8 cellular contexts compared by ENCODE assay signal in the genomic region with DNA sequence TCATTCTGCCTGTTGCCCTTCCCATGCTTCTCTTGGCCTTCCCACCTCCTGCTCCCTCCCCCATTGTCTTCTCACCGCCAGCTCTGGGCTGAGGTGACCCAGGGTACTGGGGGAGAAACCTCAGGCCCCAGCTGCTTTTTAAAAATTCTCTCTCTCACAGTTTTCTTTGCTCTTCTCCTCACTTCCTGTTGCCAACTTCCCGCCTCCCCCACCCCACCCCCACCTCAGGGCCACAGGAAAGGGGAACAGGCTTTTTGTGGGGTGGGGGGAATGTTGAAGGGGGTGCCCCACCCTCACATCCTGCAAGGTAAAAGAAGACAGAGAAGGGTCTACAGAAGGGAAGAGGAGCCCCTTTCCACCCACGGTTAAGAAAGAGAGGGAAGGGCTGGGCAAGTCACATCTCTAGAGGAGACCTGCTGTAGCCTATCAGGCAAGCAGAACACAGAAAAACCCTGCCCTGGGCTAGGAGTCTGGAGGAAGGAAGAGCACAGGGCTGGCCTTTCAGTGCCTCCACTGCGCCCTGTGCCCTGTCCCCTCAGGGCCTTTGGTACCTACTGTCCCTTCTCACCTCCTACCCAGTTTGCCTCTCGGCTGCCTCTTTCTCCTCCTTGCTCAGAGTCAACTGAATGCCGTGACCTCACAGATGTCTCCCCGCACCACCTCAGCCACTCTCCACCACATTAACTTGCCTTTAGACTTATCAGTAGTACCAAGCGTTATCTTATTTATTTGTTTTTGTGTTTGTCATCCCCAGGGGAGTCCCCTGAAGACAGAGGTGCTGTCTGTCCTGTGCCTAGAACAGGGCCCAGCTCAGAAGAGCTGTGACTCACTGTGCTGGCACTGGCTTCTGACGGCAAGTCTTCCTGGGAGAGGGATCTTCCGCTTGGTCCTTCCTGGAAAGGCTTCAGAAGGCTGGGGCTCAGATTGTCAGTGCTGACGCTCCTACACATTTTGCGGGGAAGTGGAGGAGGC. TPM values are rescaled to one million over a fixed set of nuclear protein-coding genes. Genes with fewer than 3 reads are reported as not detected.
A peak's percentile ranks its signal among the peaks of the same experiment; 100 is the strongest.
DNase-seq lines count a peak whose midpoint lies in the region; ATAC-seq, FAIRE-seq and TF ChIP-seq lines count a peak whose summit lies in the region.

No MANE protein-coding gene starts in this region.

- no peaks in the 10 kb centered on the region for H4K20me1 ChIP-seq in HepG2 (ENCODE audit: insufficient read depth, low read length)

- H3K27me3 ChIP-seq in HepG2 (ENCODE audit: control insufficient read depth in 1 of 2, insufficient read depth in 2 of 2, low read length in 2 of 2), result peaks cover 8 to 69% of the 10 kb centered on the region in 2 experiments

- 13% methylated on average over 12 of the region's 12 CpGs for WGBS in HepG2 (ENCODE audit: low lambda C conversion rate)

- CTCF ChIA-PET in activated naive CD4-positive, alpha-beta T cell treated with anti-CD3 and anti-CD28 coated beads, Interleukin-2, amount 10 ng/mL, durations not matched to agents 7 days and 5 days (lab: Charles Lee), result interaction anchor here (0.9 to 6.2 kb wide), 9 partner anchors 8 to 106 kb away, joined by 3 to 67 read pairs (median 6); partner anchors contain the start of genes GLI1 and MARS1
- CTCF ChIA-PET in HepG2 (lab: Yijun Ruan, JAX; ENCODE audit: low intra/inter-chr PET ratio, low total read pairs), result no interaction called here

- ATAC-seq in HepG2, result peak; percentile 43

- H2AFZ ChIP-seq in HepG2 (ENCODE audit: low read length), result no peak overlapping the region

- no peak overlapping the region for H3K9ac ChIP-seq in HepG2 (ENCODE audit: insufficient read depth, low read depth, low read length)

- H3K4me2 ChIP-seq in HepG2 (ENCODE audit: low read depth, low read length), result peak overlapping the region; percentile 73

- H3K4me1 ChIP-seq in HepG2 (ENCODE audit: insufficient read depth, low read length), result peaks cover 35% of the 10 kb centered on the region

- TF ChIP-seq EP300 in HepG2 (IDR thresholded peaks at IDR 0.05; ENCODE audit: low read depth in 2 of 2, low read length in 2 of 2) (no peak), HepG2 (CRISPR knock-in tag; IDR thresholded peaks at IDR 0.05; ENCODE audit: borderline replicate concordance) (no peak)

- H3K36me3 Mint-ChIP-seq in activated naive CD4-positive, alpha-beta T cell treated with anti-CD3 and anti-CD28 coated beads, Interleukin-2, amount 10 ng/mL, durations not matched to agents 7 days and 5 days, result peaks cover 34% of the 10 kb centered on the region

- peak overlapping the region in 2 of 3 experiments; percentile 24 to 51; a peak in 3 of 6 replicates for H3K4me3 ChIP-seq in HepG2 (replicated peaks in 1 of 3; ENCODE audit: insufficient read depth in 1 of 3, low read depth in 2 of 3, low read length in 3 of 3)

- H3K27ac ChIP-seq in HepG2 (ENCODE audit: extremely low read length, insufficient read depth, low read length), result no peak overlapping the region

- TF ChIP-seq CTCF in HepG2 (CRISPR knock-in tag; IDR thresholded peaks at IDR 0.05) (no peak), D721Med (IDR thresholded peaks at IDR 0.05; ENCODE audit: insufficient read depth, missing control alignments) (no peak)

- no TSS peak for BruUV-seq in HepG2 (replicated peaks; lab: Mats Ljungman, UMichigan)

- no peaks in the 10 kb centered on the region for H3K79me2 ChIP-seq in HepG2 (ENCODE audit: insufficient read depth, low read length)

- TF ChIP-seq POLR2A in HepG2 (IDR thresholded peaks at IDR 0.05; ENCODE audit: insufficient read depth in 1 of 2, low read depth in 2 of 2, low read length in 2 of 2), result no peak

- H3K27me3 Mint-ChIP-seq in activated naive CD4-positive, alpha-beta T cell treated with anti-CD3 and anti-CD28 coated beads, Interleukin-2, amount 10 ng/mL, durations not matched to agents 7 days and 5 days, result no peaks in the 10 kb centered on the region

- TF ChIP-seq RAD21 in HepG2 (CRISPR knock-in tag; IDR thresholded peaks at IDR 0.05), result no peak

- H3K4me3 Mint-ChIP-seq in activated naive CD4-positive, alpha-beta T cell treated with anti-CD3 and anti-CD28 coated beads, Interleukin-2, amount 10 ng/mL, durations not matched to agents 7 days and 5 days, result peak overlapping the region; percentile 99

- intact Hi-C loops in HepG2 (cut with micrococcal nuclease; ENCODE audit: unreplicated experiment), result no loop called here

- FAIRE-seq in HepG2 (lab: Jason Lieb, UNC), result no peak
- FAIRE-seq in D721Med (lab: Jason Lieb, UNC), result no peak

- in situ Hi-C loops in HepG2 (cut with HindIII; ENCODE audit: extremely low pct_ligation_motif_present, low pct_unique_long_range_greater_than_20kb), result no loop called here

- H3K27ac Mint-ChIP-seq in activated naive CD4-positive, alpha-beta T cell treated with anti-CD3 and anti-CD28 coated beads, Interleukin-2, amount 10 ng/mL, durations not matched to agents 7 days and 5 days, result peak overlapping the region; percentile 99

- no peaks in the 10 kb centered on the region for H3K9me3 ChIP-seq in HepG2 (ENCODE audit: low read length)

- DNase-seq in activated gamma-delta T cell treated with Interleukin-2 at 50 U/mL for 16 hours, result peak; percentile 27
- no peak for DNase-seq in activated gamma-delta T cell (lab: John Stamatoyannopoulos, UW)
- DNase-seq in NAMALWA (ENCODE audit: low spot score), result peak; percentile 67
- peak; percentile 66 for DNase-seq in activated naive CD4-positive, alpha-beta T cell treated with anti-CD3 and anti-CD28 coated beads, Interleukin-2, amount 10 ng/mL, durations not matched to agents 7 days and 5 days
- DNase-seq in HepG2 (ENCODE audit: low spot score), result no peak
- DNase-seq in D721Med (ENCODE audit: insufficient read length, low spot score), result no peak
- no peak for DNase-seq in LoVo (ENCODE audit: low spot score)
- no peak for DNase-seq in ureter (ENCODE audit: low spot score)

- no peaks in the 10 kb centered on the region for H3K36me3 ChIP-seq in HepG2 (replicated peaks in 1 of 2; ENCODE audit: control insufficient read depth in 1 of 2, insufficient read depth in 2 of 2, low read length in 2 of 2)

- no peaks in the 10 kb centered on the region for H3K9me3 Mint-ChIP-seq in activated naive CD4-positive, alpha-beta T cell treated with anti-CD3 and anti-CD28 coated beads, Interleukin-2, amount 10 ng/mL, durations not matched to agents 7 days and 5 days

- POLR2A ChIA-PET in HepG2 (lab: Yijun Ruan, JAX), result interaction anchor here (1.1 kb wide), 1 partner anchor 43 kb away, joined by 4 read pairs; the partner anchor contains the start of gene DDIT3

- peaks cover 69% of the 10 kb centered on the region for H3K4me1 Mint-ChIP-seq in activated naive CD4-positive, alpha-beta T cell treated with anti-CD3 and anti-CD28 coated beads, Interleukin-2, amount 10 ng/mL, durations not matched to agents 7 days and 5 days

RNA-seq across cellular contexts. Expression of gene ARHGAP9, which starts 1.7 kb away (rescaled TPM):
- total RNA-seq in HepG2 (2016; rRNA removed; fragmentation: Illumina TruSeq; extraction: Trizol) (0.18 TPM in 1 of 2 replicates, not detected in the other), ureter (10.0 TPM)
- total RNA-seq in HepG2 (2016; cell fraction: cytosol; rRNA removed; fragmentation: Illumina TruSeq; extraction: Trizol; ENCODE audit: low read depth), result not detected in 2 replicates
- 0.32 TPM in 1 of 2 replicates, not detected in the other for total RNA-seq in HepG2 (2016; cell fraction: insoluble cytoplasmic fraction; rRNA removed; fragmentation: Illumina TruSeq; extraction: Trizol)
- not detected in 2 replicates for total RNA-seq in HepG2 (2016; cell fraction: membrane; rRNA removed; fragmentation: Illumina TruSeq; extraction: Trizol)
- not detected in 2 replicates for total RNA-seq in HepG2 (2016; cell fraction: nucleus; rRNA removed; fragmentation: Illumina TruSeq; extraction: Trizol)
- polyA plus RNA-seq in HepG2 (2011; rRNA removed), result 0.95 and 1.2 TPM in 2 replicates
- 0.33 and 0.40 TPM in 2 replicates for polyA plus RNA-seq in HepG2 (2011; cell fraction: cytosol; rRNA removed)
- polyA plus RNA-seq in HepG2 (2011; cell fraction: nucleus; rRNA removed), result 3.1 and 5.5 TPM in 2 replicates
- polyA plus RNA-seq in HepG2 (2012), result 0.39 and 0.55 TPM in 2 replicates
- not detected in 2 replicates for polyA plus RNA-seq in HepG2 (2016; cell fraction: cytosol; fragmentation: Illumina TruSeq; extraction: Trizol; ENCODE audit: low read depth)
- polyA plus RNA-seq in HepG2 (2016; cell fraction: insoluble cytoplasmic fraction; fragmentation: Illumina TruSeq; extraction: Trizol; ENCODE audit: low read depth), result 0.17 TPM in 1 of 2 replicates, not detected in the other
- 0.15 TPM in 1 of 2 replicates, not detected in the other for polyA plus RNA-seq in HepG2 (2016; cell fraction: membrane; fragmentation: Illumina TruSeq; extraction: Trizol; ENCODE audit: low read depth)
- polyA plus RNA-seq in HepG2 (2016; cell fraction: nucleus; fragmentation: Illumina TruSeq; extraction: Trizol; ENCODE audit: insufficient read depth, low read depth), result 0.51 and 0.87 TPM in 2 replicates
- polyA minus RNA-seq in HepG2 (2011; rRNA and poly(A)+ RNA removed; ENCODE audit: low replicate concordance), result 0.44 TPM in 1 of 2 replicates, not detected in the other
- not detected in 2 replicates for polyA minus RNA-seq in HepG2 (2011; cell fraction: cytosol; rRNA and poly(A)+ RNA removed)
- polyA minus RNA-seq in HepG2 (2011; cell fraction: nucleus; rRNA and poly(A)+ RNA removed), result 0.64 and 1.7 TPM in 2 replicates

RNA-seq across cellular contexts. Expression of gene MARS1, which starts 9.9 kb away (rescaled TPM):
- 177 and 181 TPM in 2 replicates for total RNA-seq in HepG2 (2016; rRNA removed; fragmentation: Illumina TruSeq; extraction: Trizol)
- 69.2 and 77.6 TPM in 2 replicates for total RNA-seq in HepG2 (2016; cell fraction: cytosol; rRNA removed; fragmentation: Illumina TruSeq; extraction: Trizol; ENCODE audit: low read depth)
- total RNA-seq in HepG2 (2016; cell fraction: insoluble cytoplasmic fraction; rRNA removed; fragmentation: Illumina TruSeq; extraction: Trizol), result 178 and 182 TPM in 2 replicates
- total RNA-seq in HepG2 (2016; cell fraction: membrane; rRNA removed; fragmentation: Illumina TruSeq; extraction: Trizol), result 116 and 124 TPM in 2 replicates
- total RNA-seq in HepG2 (2016; cell fraction: nucleus; rRNA removed; fragmentation: Illumina TruSeq; extraction: Trizol), result 147 and 177 TPM in 2 replicates
- 115 and 167 TPM in 2 replicates for polyA plus RNA-seq in HepG2 (2011; rRNA removed)
- 90.1 and 98.7 TPM in 2 replicates for polyA plus RNA-seq in HepG2 (2011; cell fraction: cytosol; rRNA removed)
- polyA plus RNA-seq in HepG2 (2011; cell fraction: nucleus; rRNA removed), result 450 and 538 TPM in 2 replicates
- polyA plus RNA-seq in HepG2 (2012), result 160 and 209 TPM in 2 replicates
- 68.2 and 75.1 TPM in 2 replicates for polyA plus RNA-seq in HepG2 (2016; cell fraction: cytosol; fragmentation: Illumina TruSeq; extraction: Trizol; ENCODE audit: low read depth)
- polyA plus RNA-seq in HepG2 (2016; cell fraction: insoluble cytoplasmic fraction; fragmentation: Illumina TruSeq; extraction: Trizol; ENCODE audit: low read depth), result 150 and 162 TPM in 2 replicates
- 87.9 and 114 TPM in 2 replicates for polyA plus RNA-seq in HepG2 (2016; cell fraction: membrane; fragmentation: Illumina TruSeq; extraction: Trizol; ENCODE audit: low read depth)
- polyA plus RNA-seq in HepG2 (2016; cell fraction: nucleus; fragmentation: Illumina TruSeq; extraction: Trizol; ENCODE audit: insufficient read depth, low read depth), result 239 and 240 TPM in 2 replicates
- 242 and 269 TPM in 2 replicates for polyA minus RNA-seq in HepG2 (2011; rRNA and poly(A)+ RNA removed; ENCODE audit: low replicate concordance)
- polyA minus RNA-seq in HepG2 (2011; cell fraction: cytosol; rRNA and poly(A)+ RNA removed), result 76.3 and 117 TPM in 2 replicates
- polyA minus RNA-seq in HepG2 (2011; cell fraction: nucleus; rRNA and poly(A)+ RNA removed), result 213 and 244 TPM in 2 replicates
- total RNA-seq in ureter, result 327 TPM

RNA-seq across cellular contexts. Expression of gene GLI1, which starts 18.4 kb away (rescaled TPM):
- 0.20 TPM in 1 of 2 replicates, not detected in the other for total RNA-seq in HepG2 (2016; rRNA removed; fragmentation: Illumina TruSeq; extraction: Trizol)
- total RNA-seq in HepG2 (2016; cell fraction: cytosol; rRNA removed; fragmentation: Illumina TruSeq; extraction: Trizol; ENCODE audit: low read depth), result 0.53 TPM in 1 of 2 replicates, not detected in the other
- total RNA-seq in HepG2 (2016; cell fraction: insoluble cytoplasmic fraction; rRNA removed; fragmentation: Illumina TruSeq; extraction: Trizol), result not detected in 2 replicates
- not detected in 2 replicates for total RNA-seq in HepG2 (2016; cell fraction: membrane; rRNA removed; fragmentation: Illumina TruSeq; extraction: Trizol)
- not detected in 2 replicates for total RNA-seq in HepG2 (2016; cell fraction: nucleus; rRNA removed; fragmentation: Illumina TruSeq; extraction: Trizol)
- polyA plus RNA-seq in HepG2 (2011; rRNA removed), result 0.09 and 0.27 TPM in 2 replicates
- polyA plus RNA-seq in HepG2 (2011; cell fraction: cytosol; rRNA removed), result 0.06 and 0.07 TPM in 2 replicates
- 0.33 and 0.42 TPM in 2 replicates for polyA plus RNA-seq in HepG2 (2011; cell fraction: nucleus; rRNA removed)
- polyA plus RNA-seq in HepG2 (2012), result 0.55 TPM in 1 of 2 replicates, not detected in the other
- polyA plus RNA-seq in HepG2 (2016; cell fraction: cytosol; fragmentation: Illumina TruSeq; extraction: Trizol; ENCODE audit: low read depth), result not detected in 2 replicates
- 0.35 TPM in 1 of 2 replicates, not detected in the other for polyA plus RNA-seq in HepG2 (2016; cell fraction: insoluble cytoplasmic fraction; fragmentation: Illumina TruSeq; extraction: Trizol; ENCODE audit: low read depth)
- polyA plus RNA-seq in HepG2 (2016; cell fraction: membrane; fragmentation: Illumina TruSeq; extraction: Trizol; ENCODE audit: low read depth), result not detected in 2 replicates
- polyA plus RNA-seq in HepG2 (2016; cell fraction: nucleus; fragmentation: Illumina TruSeq; extraction: Trizol; ENCODE audit: insufficient read depth, low read depth), result 0.17 and 0.49 TPM in 2 replicates
- 2.5 TPM in 1 of 2 replicates, not detected in the other for polyA minus RNA-seq in HepG2 (2011; rRNA and poly(A)+ RNA removed; ENCODE audit: low replicate concordance)
- not detected in 2 replicates for polyA minus RNA-seq in HepG2 (2011; cell fraction: cytosol; rRNA and poly(A)+ RNA removed)
- polyA minus RNA-seq in HepG2 (2011; cell fraction: nucleus; rRNA and poly(A)+ RNA removed), result not detected in 2 replicates
- total RNA-seq in ureter, result 4.2 TPM

RNA-seq across cellular contexts. Expression of gene INHBE, which starts 22.9 kb away (rescaled TPM):
- total RNA-seq in HepG2 (2016; rRNA removed; fragmentation: Illumina TruSeq; extraction: Trizol) (6.8 and 17.0 TPM in 2 replicates), ureter (0.23 TPM)
- total RNA-seq in HepG2 (2016; cell fraction: cytosol; rRNA removed; fragmentation: Illumina TruSeq; extraction: Trizol; ENCODE audit: low read depth), result 1.4 and 1.9 TPM in 2 replicates
- 8.0 and 15.5 TPM in 2 replicates for total RNA-seq in HepG2 (2016; cell fraction: insoluble cytoplasmic fraction; rRNA removed; fragmentation: Illumina TruSeq; extraction: Trizol)
- total RNA-seq in HepG2 (2016; cell fraction: membrane; rRNA removed; fragmentation: Illumina TruSeq; extraction: Trizol), result 3.2 and 3.3 TPM in 2 replicates
- total RNA-seq in HepG2 (2016; cell fraction: nucleus; rRNA removed; fragmentation: Illumina TruSeq; extraction: Trizol), result 11.2 and 13.1 TPM in 2 replicates
- polyA plus RNA-seq in HepG2 (2011; rRNA removed), result 32.0 and 55.8 TPM in 2 replicates
- polyA plus RNA-seq in HepG2 (2011; cell fraction: cytosol; rRNA removed), result 39.2 and 45.0 TPM in 2 replicates
- polyA plus RNA-seq in HepG2 (2011; cell fraction: nucleus; rRNA removed), result 12.5 and 25.8 TPM in 2 replicates
- 16.9 and 62.2 TPM in 2 replicates for polyA plus RNA-seq in HepG2 (2012)
- 0.90 and 1.2 TPM in 2 replicates for polyA plus RNA-seq in HepG2 (2016; cell fraction: cytosol; fragmentation: Illumina TruSeq; extraction: Trizol; ENCODE audit: low read depth)
- 6.5 and 7.6 TPM in 2 replicates for polyA plus RNA-seq in HepG2 (2016; cell fraction: insoluble cytoplasmic fraction; fragmentation: Illumina TruSeq; extraction: Trizol; ENCODE audit: low read depth)
- 1.8 and 2.0 TPM in 2 replicates for polyA plus RNA-seq in HepG2 (2016; cell fraction: membrane; fragmentation: Illumina TruSeq; extraction: Trizol; ENCODE audit: low read depth)
- 16.9 and 17.1 TPM in 2 replicates for polyA plus RNA-seq in HepG2 (2016; cell fraction: nucleus; fragmentation: Illumina TruSeq; extraction: Trizol; ENCODE audit: insufficient read depth, low read depth)
- 0.51 and 61.0 TPM in 2 replicates for polyA minus RNA-seq in HepG2 (2011; rRNA and poly(A)+ RNA removed; ENCODE audit: low replicate concordance)
- 21.0 and 26.6 TPM in 2 replicates for polyA minus RNA-seq in HepG2 (2011; cell fraction: cytosol; rRNA and poly(A)+ RNA removed)
- polyA minus RNA-seq in HepG2 (2011; cell fraction: nucleus; rRNA and poly(A)+ RNA removed), result 7.1 and 11.4 TPM in 2 replicates

RNA-seq across cellular contexts. Expression of gene DDIT3, which starts 42.3 kb away (rescaled TPM):
- total RNA-seq in HepG2 (2016; rRNA removed; fragmentation: Illumina TruSeq; extraction: Trizol), result 17.5 and 27.5 TPM in 2 replicates
- total RNA-seq in HepG2 (2016; cell fraction: cytosol; rRNA removed; fragmentation: Illumina TruSeq; extraction: Trizol; ENCODE audit: low read depth), result 13.2 and 15.7 TPM in 2 replicates
- total RNA-seq in HepG2 (2016; cell fraction: insoluble cytoplasmic fraction; rRNA removed; fragmentation: Illumina TruSeq; extraction: Trizol), result 20.9 and 30.4 TPM in 2 replicates
- 15.9 and 19.3 TPM in 2 replicates for total RNA-seq in HepG2 (2016; cell fraction: membrane; rRNA removed; fragmentation: Illumina TruSeq; extraction: Trizol)
- 37.8 and 43.6 TPM in 2 replicates for total RNA-seq in HepG2 (2016; cell fraction: nucleus; rRNA removed; fragmentation: Illumina TruSeq; extraction: Trizol)
- 45.2 and 48.7 TPM in 2 replicates for polyA plus RNA-seq in HepG2 (2011; rRNA removed)
- 22.9 and 23.5 TPM in 2 replicates for polyA plus RNA-seq in HepG2 (2011; cell fraction: cytosol; rRNA removed)
- 90.1 and 90.7 TPM in 2 replicates for polyA plus RNA-seq in HepG2 (2011; cell fraction: nucleus; rRNA removed)
- 29.8 and 51.1 TPM in 2 replicates for polyA plus RNA-seq in HepG2 (2012)
- 8.3 and 8.5 TPM in 2 replicates for polyA plus RNA-seq in HepG2 (2016; cell fraction: cytosol; fragmentation: Illumina TruSeq; extraction: Trizol; ENCODE audit: low read depth)
- polyA plus RNA-seq in HepG2 (2016; cell fraction: insoluble cytoplasmic fraction; fragmentation: Illumina TruSeq; extraction: Trizol; ENCODE audit: low read depth), result 16.7 and 17.7 TPM in 2 replicates
- 9.9 and 11.5 TPM in 2 replicates for polyA plus RNA-seq in HepG2 (2016; cell fraction: membrane; fragmentation: Illumina TruSeq; extraction: Trizol; ENCODE audit: low read depth)
- 85.6 and 93.4 TPM in 2 replicates for polyA plus RNA-seq in HepG2 (2016; cell fraction: nucleus; fragmentation: Illumina TruSeq; extraction: Trizol; ENCODE audit: insufficient read depth, low read depth)
- 11.9 and 14.2 TPM in 2 replicates for polyA minus RNA-seq in HepG2 (2011; rRNA and poly(A)+ RNA removed; ENCODE audit: low replicate concordance)
- polyA minus RNA-seq in HepG2 (2011; cell fraction: cytosol; rRNA and poly(A)+ RNA removed), result 6.3 and 7.4 TPM in 2 replicates
- polyA minus RNA-seq in HepG2 (2011; cell fraction: nucleus; rRNA and poly(A)+ RNA removed), result 43.4 and 45.6 TPM in 2 replicates
- 30.8 TPM for total RNA-seq in ureter

Comparison
In these comparisons a context has a peak if more than half of its experiments do, and no peak if none do; other contexts are left out.
1. DNase-seq: peak in activated gamma-delta T cell treated with Interleukin-2 at 50 U/mL for 16 hours (single experiment), NAMALWA (single experiment) and activated naive CD4-positive, alpha-beta T cell treated with anti-CD3 and anti-CD28 coated beads, Interleukin-2, amount 10 ng/mL, durations not matched to agents 7 days and 5 days (single experiment); none in activated gamma-delta T cell (single experiment), HepG2 (single experiment), D721Med (single experiment), LoVo (single experiment) and ureter (single experiment).